In genomic region chr6:116267879-116268588, GRCh38 we compare ENCODE assay signal across 8 cellular contexts. TPM values are rescaled to one million over a fixed set of nuclear protein-coding genes. Genes with fewer than 3 reads are reported as not detected.
DNase-seq lines count a peak whose midpoint lies in the region; ATAC-seq and TF ChIP-seq lines count a peak whose summit lies in the region.
"Had no signal": no experiment of that assay in that cellular context is flagged by ENCODE, and none has a peak within 500 bp of the region (broad histone marks: within the 10 kb centered on the region; RNA-seq: fewer than 3 reads in every experiment).

No MANE protein-coding gene starts in this region.

- H3K27ac ChIP-seq in epithelial cell of prostate (peak overlapping the region; percentile 47), heart left ventricle (no peak overlapping the region), aorta (ENCODE audit: low read depth in 1 of 2, low read length in 2 of 2) (no peak overlapping the region)

- H3K4me1 ChIP-seq in heart left ventricle: peaks cover 0 to 19% (median 3%) of the 10 kb centered on the region in 12 donors
- no peaks in the 10 kb centered on the region for H3K4me1 ChIP-seq in aorta (ENCODE audit: control insufficient read depth in 1 of 2, insufficient read depth in 2 of 2, low read length in 2 of 2)

- no peak overlapping the region for H3K4me3 ChIP-seq in heart left ventricle
- H3K4me3 ChIP-seq in aorta (ENCODE audit: low read length in 2 of 2): no peak overlapping the region

- peak; percentile 9 for ATAC-seq in GM18517 (IDR thresholded peaks at IDR 0.05; ENCODE audit: unreplicated experiment)
- ATAC-seq in GM21576 (IDR thresholded peaks at IDR 0.05; ENCODE audit: unreplicated experiment): peak; percentile 9
- ATAC-seq in heart left ventricle: no peak
- ATAC-seq in aorta (ENCODE audit: low FRiP score): no peak

- H3K27me3 ChIP-seq in heart left ventricle (no peaks in the 10 kb centered on the region), aorta (ENCODE audit: control insufficient read depth in 1 of 2, insufficient read depth in 2 of 2, low read length in 1 of 2) (no peaks in the 10 kb centered on the region)

- no peak for TF ChIP-seq CTCF in heart left ventricle (IDR thresholded peaks at IDR 0.05)

- peak; percentile 38 for DNase-seq in HT1080 (ENCODE audit: low read depth)
- no peak for DNase-seq in epithelial cell of prostate (ENCODE audit: low read depth, low spot score)
- DNase-seq in heart left ventricle: no peak
- no peak for DNase-seq in aorta
- DNase-seq in NCI-H345 treated with DMSO at 0.1 percent for 48 hours (lab: John Stamatoyannopoulos, UW; ENCODE audit: unreplicated experiment): no peak
- DNase-seq: T-cell had no signal

- 42 to 53% (median 48%) methylated on average over 3 of the region's 3 CpGs for WGBS in heart left ventricle, 4 donors
- WGBS in aorta, 2 donors: 43 to 50% methylated on average over 3 of the region's 3 CpGs

- H3K36me3 ChIP-seq in heart left ventricle (peaks cover 0 to 35% (median 5%) of the 10 kb centered on the region in 9 donors), aorta (ENCODE audit: control insufficient read depth in 1 of 2, insufficient read depth in 2 of 2, low read length in 1 of 2) (no peaks in the 10 kb centered on the region)

- intact Hi-C loops in heart left ventricle (cut with DNase I) (loop anchor here in 3 of 10 donors (5.0 to 10.0 kb wide), 2 partner anchors 51 to 297 kb away; no protein-coding TSS in a partner anchor), aorta (cut with DNase I) (no loop called here)

- no peak for TF ChIP-seq POLR2A in heart left ventricle (IDR thresholded peaks at IDR 0.05)

- H3K9me3 ChIP-seq in heart left ventricle (peaks cover 0 to 11% (median 0%) of the 10 kb centered on the region in 12 donors), aorta (ENCODE audit: control insufficient read depth, low read length) (no peaks in the 10 kb centered on the region)

RNA-seq across cellular contexts. Expression of gene TSPYL1, which starts 11.7 kb away (rescaled TPM):
- total RNA-seq in HT1080 (2014; rRNA removed; shearing (Covaris generic)): 50.6 and 57.4 TPM in 2 replicates
- polyA plus RNA-seq in HT1080 (2015; cell fraction: cytosol; rRNA removed): 39.9 and 45.4 TPM in 2 replicates
- polyA plus RNA-seq in HT1080 (2015; cell fraction: nucleus; rRNA removed): 54.2 and 61.5 TPM in 2 replicates
- total RNA-seq in heart left ventricle (100 to 1,000 TPM in 5 of 9 donors, 10 to 100 TPM in 4; 81.5 to 150 (median 103) TPM), aorta (10 to 100 TPM; 77.2 to 78.0 TPM)
- polyA plus RNA-seq in heart left ventricle (10 to 100 TPM; 24.8 to 68.5 TPM), aorta (10 to 100 TPM; 30.8 to 32.2 TPM)

RNA-seq across cellular contexts. Expression of gene TSPYL4, which starts 14.2 kb away (rescaled TPM):
- total RNA-seq in HT1080 (2014; rRNA removed; shearing (Covaris generic)): 8.4 and 10.4 TPM in 2 replicates
- 10.6 and 11.3 TPM in 2 replicates for polyA plus RNA-seq in HT1080 (2015; cell fraction: cytosol; rRNA removed)
- polyA plus RNA-seq in HT1080 (2015; cell fraction: nucleus; rRNA removed): 25.1 and 30.8 TPM in 2 replicates
- total RNA-seq in heart left ventricle (10 to 100 TPM; 26.0 to 34.1 (median 30.5) TPM), aorta (10 to 100 TPM; 15.7 to 18.4 TPM)
- polyA plus RNA-seq in heart left ventricle (10 to 100 TPM in 1 of 2 donors, 1 to 10 TPM in 1; 8.0 to 52.8 TPM), aorta (10 to 100 TPM; 10.5 to 19.1 TPM)

Comparison
In these comparisons a context has a peak if more than half of its experiments do, and no peak if none do; other contexts are left out.
1. ATAC-seq: peak in GM18517 (single experiment) and GM21576 (single experiment); none in heart left ventricle (0 of 4) and aorta (single experiment).